ENCODE assay signal across 15 cellular contexts in the genomic region with DNA sequence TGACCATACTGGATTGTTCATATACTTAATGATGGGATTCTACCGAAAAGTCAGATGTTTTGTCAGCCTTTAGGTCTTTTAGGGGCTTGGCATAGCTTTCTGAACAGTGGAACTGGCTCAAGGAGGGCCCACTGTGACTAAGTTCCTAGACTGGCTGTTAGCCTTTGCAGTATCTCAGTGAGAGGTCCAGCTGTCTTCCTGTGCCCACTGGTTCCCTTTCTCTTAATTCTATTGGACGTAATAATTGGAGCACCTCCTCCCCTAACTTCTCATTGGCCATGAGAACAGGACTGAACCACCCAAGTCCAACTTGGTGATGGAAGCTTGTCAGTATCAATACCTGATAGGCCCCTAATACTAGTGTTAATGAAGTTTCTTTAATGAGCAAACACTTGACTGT. TPM values are rescaled to one million over a fixed set of nuclear protein-coding genes. Genes with fewer than 3 reads are reported as not detected.
DNase-seq lines count a peak whose midpoint lies in the region; ATAC-seq, FAIRE-seq and TF ChIP-seq lines count a peak whose summit lies in the region.
"Had no signal": no experiment of that assay in that cellular context is flagged by ENCODE, and none has a peak within 500 bp of the region (broad histone marks: within the 10 kb centered on the region; RNA-seq: fewer than 3 reads in every experiment).

No MANE protein-coding gene starts in this region.

- no peak for FAIRE-seq in GM12878 (lab: Jason Lieb, UNC)

- H3K9me3 ChIP-seq in GM12878 (replicated peaks; ENCODE audit: control insufficient read depth, insufficient read depth, low read length): no peaks in the 10 kb centered on the region
- H3K9me3 ChIP-seq: breast epithelium had no signal

- RAD21 ChIA-PET in GM12878 (lab: Charles Lee; ENCODE audit: unreplicated experiment): no interaction called here

- H4K20me1 ChIP-seq in GM12878 (ENCODE audit: control insufficient read depth, insufficient read depth): no peaks in the 10 kb centered on the region

- ATAC-seq in activated naive CD4-positive, alpha-beta T cell treated with anti-CD3 and anti-CD28 coated beads, Interleukin-2, amount 50 U/mL, for 72 hours: peak; percentile 25 to 47
- peak; percentile 64 for ATAC-seq in GM12878
- ATAC-seq in GM18519 (IDR thresholded peaks at IDR 0.05; ENCODE audit: low FRiP score, unreplicated experiment): no peak
- ATAC-seq in HG02970 (IDR thresholded peaks at IDR 0.05; ENCODE audit: low FRiP score, unreplicated experiment): no peak

- peaks cover 13 to 22% of the 10 kb centered on the region in 2 donors for H3K36me3 Mint-ChIP-seq in activated naive CD4-positive, alpha-beta T cell treated with anti-CD3 and anti-CD28 coated beads, Interleukin-2, amount 50 U/mL, for 72 hours
- H3K36me3 Mint-ChIP-seq in progenitor cell of endocrine pancreas (ENCODE audit: insufficient read depth): peaks cover 16% of the 10 kb centered on the region

- H3K4me3 ChIP-seq in NB4 (ENCODE audit: low read depth, low read length): no peak overlapping the region
- H3K4me3 ChIP-seq in GM12878: no peak overlapping the region
- H3K4me3 ChIP-seq: breast epithelium had no signal

- no peaks in the 10 kb centered on the region for H3K9me3 Mint-ChIP-seq in activated naive CD4-positive, alpha-beta T cell treated with anti-CD3 and anti-CD28 coated beads, Interleukin-2, amount 50 U/mL, for 72 hours
- no peaks in the 10 kb centered on the region for H3K9me3 Mint-ChIP-seq in progenitor cell of endocrine pancreas (ENCODE audit: low read depth)

- SMC1A ChIA-PET in GM12878 (lab: Charles Lee; ENCODE audit: uncharacterized antibody, unreplicated experiment): interaction anchor here (1.4 kb wide), 1 partner anchor 12 kb away, joined by 5 read pairs; no protein-coding TSS in a partner anchor

- H3K4me1 Mint-ChIP-seq in progenitor cell of endocrine pancreas (ENCODE audit: low read depth): no peaks in the 10 kb centered on the region

- H3K27me3 ChIP-seq in GM12878 (replicated peaks in 1 of 2; ENCODE audit: control insufficient read depth in 2 of 2, insufficient read depth in 2 of 2, low read length in 1 of 2): no peaks in the 10 kb centered on the region
- H3K27me3 ChIP-seq: breast epithelium had no signal

- in situ Hi-C loops in GM12878 (cut with MboI): no loop called here

- TF ChIP-seq CTCF in NB4 (IDR thresholded peaks at IDR 0.05; ENCODE audit: low read depth, low read length) (no peak), GM12878 (IDR thresholded peaks at IDR 0.05 in 2 of 3, conservative IDR thresholded peaks at IDR 0.05 in 1 of 3; ENCODE audit: control insufficient read depth in 2 of 3, extremely low read depth in 1 of 3, insufficient read depth in 1 of 3, low read depth in 3 of 3, low read length in 3 of 3) (no peak), progenitor cell of endocrine pancreas (IDR thresholded peaks at IDR 0.05; ENCODE audit: unreplicated experiment) (no peak)

- H3K4me1 ChIP-seq in GM12878 (ENCODE audit: control insufficient read depth, insufficient read depth, low read length): no peaks in the 10 kb centered on the region

- H3K27ac ChIP-seq in GM12878 (ENCODE audit: control insufficient read depth, insufficient read depth): no peak overlapping the region

- CTCF ChIA-PET in GM12878 (lab: Yijun Ruan, JAX): interaction anchor here (0.6 kb wide), 1 partner anchor 13 kb away, joined by 3 read pairs; no protein-coding TSS in a partner anchor

- BruUV-seq in GM12878 (replicated peaks; lab: Mats Ljungman, UMichigan): no TSS peak

- H2AFZ ChIP-seq in GM12878 (ENCODE audit: control insufficient read depth, low read depth, low read length): no peak overlapping the region

- TF ChIP-seq RAD21 in GM12878 (IDR thresholded peaks at IDR 0.05; ENCODE audit: insufficient read depth, low read depth, low read length): no peak

- TF ChIP-seq POLR2A in NB4 (IDR thresholded peaks at IDR 0.05; ENCODE audit: extremely low read depth, insufficient read length) (no peak), GM12878 (IDR thresholded peaks at IDR 0.05; ENCODE audit: low read depth, low read length) (no peak)

- peaks cover 0 to 10% of the 10 kb centered on the region in 2 experiments; a peak in 2 of 4 replicates for H3K36me3 ChIP-seq in GM12878 (ENCODE audit: control insufficient read depth in 2 of 2, insufficient read depth in 2 of 2, low read length in 1 of 2)
- H3K36me3 ChIP-seq: breast epithelium had no signal

- DNase-seq in activated naive CD4-positive, alpha-beta T cell treated with anti-CD3 and anti-CD28 coated beads, Interleukin-2, amount 50 U/mL, for 72 hours (ENCODE audit: low spot score in 2 of 2): no peak
- no peak for DNase-seq in activated naive CD4-positive, alpha-beta T cell (lab: John Stamatoyannopoulos, UW)
- peak; percentile 33 for DNase-seq in NB4 (ENCODE audit: low read depth)
- DNase-seq in GM12878 (ENCODE audit: low read depth, low spot score): no peak
- DNase-seq in progenitor cell of endocrine pancreas (ENCODE audit: low spot score, unreplicated experiment): no peak
- DNase-seq in hypothalamus (lab: John Stamatoyannopoulos, UW): no peak
- DNase-seq: activated CD4-positive, alpha-beta T cell treated with anti-CD3 and anti-CD28 coated beads, Interleukin-2, amount 50 U/mL, for 48 hours; activated gamma-delta T cell treated with Interleukin-2 at 50 U/mL for 16 hours; kidney glomerular epithelial cell; MV-4-11; NCI-H2227 treated with DMSO at 0.1 percent for 48 hours; stimulated activated CD4-positive, alpha-beta T cell treated with anti-CD3 and anti-CD28 coated beads, Interleukin-1b, Interleukin-23, amount 100 ng/mL, for 48 hours had no signal

- TF ChIP-seq EP300 in GM12878 (IDR thresholded peaks at IDR 0.05; ENCODE audit: borderline replicate concordance in 1 of 2, control insufficient read depth in 1 of 2, low read depth in 2 of 2, low read length in 2 of 2): no peak

- H3K27me3 Mint-ChIP-seq in progenitor cell of endocrine pancreas: no peaks in the 10 kb centered on the region

- H3K27ac Mint-ChIP-seq in activated naive CD4-positive, alpha-beta T cell treated with anti-CD3 and anti-CD28 coated beads, Interleukin-2, amount 50 U/mL, for 72 hours: peak overlapping the region in 1 of 2 donors; percentile 7
- H3K27ac Mint-ChIP-seq in progenitor cell of endocrine pancreas: peak overlapping the region; percentile 71

- POLR2A ChIA-PET in GM12878 (lab: Charles Lee): no interaction called here

- no peak overlapping the region for H3K4me2 ChIP-seq in GM12878 (ENCODE audit: control insufficient read depth, insufficient read depth)

- no peaks in the 10 kb centered on the region for H3K79me2 ChIP-seq in GM12878 (ENCODE audit: control insufficient read depth, insufficient read depth, low read length)

- intact Hi-C loops in GM12878 (cut with micrococcal nuclease; ENCODE audit: unreplicated experiment): no loop called here

- 96% methylated on average over 2 of the region's 2 CpGs for WGBS in GM12878 (ENCODE audit: insufficient coverage, insufficient replicate concordance, low lambda C conversion rate, missing lambda C conversion rate)

- H3K9ac ChIP-seq in GM12878 (ENCODE audit: control insufficient read depth, insufficient read depth, low read length): no peak overlapping the region

- H3K4me3 Mint-ChIP-seq in progenitor cell of endocrine pancreas (ENCODE audit: low read depth): no peak overlapping the region

RNA-seq across cellular contexts. Expression of a gene that starts 13.5 kb away (rescaled TPM):
- 100 to 1,000 TPM; 150 to 274 TPM for total RNA-seq in activated naive CD4-positive, alpha-beta T cell treated with anti-CD3 and anti-CD28 coated beads, Interleukin-2, amount 50 U/mL, for 72 hours
- 26.9 and 31.7 TPM in 2 replicates for total RNA-seq in GM12878 (2013; cell fraction: nucleolus; rRNA removed)
- 202 and 211 TPM in 2 replicates for total RNA-seq in GM12878 (2014; rRNA removed)
- total RNA-seq in GM12878 (2014; rRNA removed; fragmentation: Illumina TruSeq; extraction: Trizol): 244 and 260 TPM in 2 replicates
- 242 and 254 TPM in 2 replicates for total RNA-seq in GM12878 (2021)
- 88.2 TPM for polyA plus RNA-seq in GM12878 (2011; ENCODE audit: low read depth)
- 201 and 232 TPM in 2 replicates for polyA plus RNA-seq in GM12878 (2011; rRNA removed)
- 251 and 257 TPM in 2 replicates for polyA plus RNA-seq in GM12878 (2011; cell fraction: cytosol; rRNA removed)
- polyA plus RNA-seq in GM12878 (2011; cell fraction: nucleus; rRNA removed): 136 and 222 TPM in 2 replicates
- 103 and 109 TPM in 2 replicates for polyA plus RNA-seq in GM12878 (2012)
- polyA plus RNA-seq in GM12878 (2014; fragmentation: Illumina TruSeq; extraction: Trizol): 307 and 332 TPM in 2 replicates
- 100 to 1,000 TPM; 647 to 731 TPM for polyA plus RNA-seq in GM12878 (2014; fragmentation: Nextera tagmentation; extraction: Ambion mirVana)
- 211 and 212 TPM in 2 replicates for polyA plus RNA-seq in GM12878 (2014; rRNA removed)
- polyA plus RNA-seq in GM12878 (2016; fragmentation: Nextera tagmentation; extraction: Ambion mirVana): 100 to 1,000 TPM; 567 to 584 TPM
- polyA minus RNA-seq in GM12878 (2011; rRNA and poly(A)+ RNA removed): 333 and 392 TPM in 2 replicates
- 116 and 120 TPM in 2 replicates for polyA minus RNA-seq in GM12878 (2011; cell fraction: cytosol; rRNA and poly(A)+ RNA removed)
- polyA minus RNA-seq in GM12878 (2011; cell fraction: nucleus; rRNA and poly(A)+ RNA removed): 62.3 and 107 TPM in 2 replicates
- 132 and 140 TPM in 2 replicates for total RNA-seq in progenitor cell of endocrine pancreas

RNA-seq across cellular contexts. Expression of a gene that starts 52.7 kb away (rescaled TPM):
- 10 to 100 TPM; 12.6 to 17.6 TPM for total RNA-seq in activated naive CD4-positive, alpha-beta T cell treated with anti-CD3 and anti-CD28 coated beads, Interleukin-2, amount 50 U/mL, for 72 hours
- 0.56 and 1.4 TPM in 2 replicates for total RNA-seq in GM12878 (2013; cell fraction: nucleolus; rRNA removed)
- total RNA-seq in GM12878 (2014; rRNA removed) (9.3 and 10.1 TPM in 2 replicates), GM12878 (2014; rRNA removed; fragmentation: Illumina TruSeq; extraction: Trizol) (4.6 and 5.6 TPM in 2 replicates), GM12878 (2021) (5.8 and 6.4 TPM in 2 replicates), progenitor cell of endocrine pancreas (10.9 and 12.9 TPM in 2 replicates)
- polyA plus RNA-seq in GM12878 (2011; ENCODE audit: low read depth): 5.2 TPM
- polyA plus RNA-seq in GM12878 (2011; rRNA removed) (6.6 and 7.1 TPM in 2 replicates), GM12878 (2014; fragmentation: Illumina TruSeq; extraction: Trizol) (5.9 TPM in 2 replicates), GM12878 (2014; fragmentation: Nextera tagmentation; extraction: Ambion mirVana) (1 to 10 TPM; 3.3 to 3.4 TPM), GM12878 (2014; rRNA removed) (7.0 and 8.1 TPM in 2 replicates), GM12878 (2016; fragmentation: Nextera tagmentation; extraction: Ambion mirVana) (10 to 100 TPM in 1 of 2 experiments, 1 to 10 TPM in 1; 9.4 to 12.3 TPM)
- polyA plus RNA-seq in GM12878 (2011; cell fraction: cytosol; rRNA removed): 3.8 and 7.5 TPM in 2 replicates
- 2.9 and 4.0 TPM in 2 replicates for polyA plus RNA-seq in GM12878 (2011; cell fraction: nucleus; rRNA removed)
- polyA plus RNA-seq in GM12878 (2012): 4.8 and 6.4 TPM in 2 replicates
- 3.5 and 4.0 TPM in 2 replicates for polyA minus RNA-seq in GM12878 (2011; rRNA and poly(A)+ RNA removed)
- polyA minus RNA-seq in GM12878 (2011; cell fraction: cytosol; rRNA and poly(A)+ RNA removed): 1.6 and 4.3 TPM in 2 replicates
- polyA minus RNA-seq in GM12878 (2011; cell fraction: nucleus; rRNA and poly(A)+ RNA removed): 1.2 and 1.4 TPM in 2 replicates

Comparison
In these comparisons a context has a peak if more than half of its experiments do, and no peak if none do; other contexts are left out.
1. ATAC-seq: peak in activated naive CD4-positive, alpha-beta T cell treated with anti-CD3 and anti-CD28 coated beads, Interleukin-2, amount 50 U/mL, for 72 hours (2 of 2) and GM12878 (single experiment); none in GM18519 (single experiment) and HG02970 (single experiment).